14 cellular contexts compared by ENCODE assay signal in genomic region chr9:25003686-25004085, GRCh38.
A peak's percentile ranks its signal among the peaks of the same experiment; 100 is the strongest.
DNase-seq lines count a peak whose midpoint lies in the region; ATAC-seq and TF ChIP-seq lines count a peak whose summit lies in the region.
"Had no signal": no experiment of that assay in that cellular context is flagged by ENCODE, and none has a peak within 500 bp of the region (broad histone marks: within the 10 kb centered on the region; RNA-seq: fewer than 3 reads in every experiment).

No MANE protein-coding gene starts in this region.

- H3K4me1 ChIP-seq in OCI-LY7 (ENCODE audit: insufficient read depth, low read length, poor library complexity, severe bottlenecking): no peaks in the 10 kb centered on the region
- H3K4me1 ChIP-seq in upper lobe of right lung: no peaks in the 10 kb centered on the region
- H3K4me1 ChIP-seq: body of pancreas, left lung had no signal

- no peak overlapping the region for H2AFZ ChIP-seq in OCI-LY7 (ENCODE audit: low read length)

- POLR2A ChIA-PET in OCI-LY7 (lab: Charles Lee): no interaction called here

- H3K4me2 ChIP-seq in OCI-LY7 (ENCODE audit: low read length): no peak overlapping the region

- H3K79me2 ChIP-seq in OCI-LY7 (ENCODE audit: insufficient read depth, low read depth, low read length): no peaks in the 10 kb centered on the region

- ATAC-seq in GM18868 (IDR thresholded peaks at IDR 0.05; ENCODE audit: unreplicated experiment) (peak; percentile 82), HG02588 (IDR thresholded peaks at IDR 0.05; ENCODE audit: unreplicated experiment) (no peak), upper lobe of right lung (no peak)
- ATAC-seq: body of pancreas, left lung had no signal

- no peak overlapping the region for H3K4me3 ChIP-seq in OCI-LY7 (ENCODE audit: low read depth, low read length, poor library complexity, severe bottlenecking)
- no peak overlapping the region for H3K4me3 ChIP-seq in upper lobe of right lung
- H3K4me3 ChIP-seq: body of pancreas, dorsolateral prefrontal cortex, left lung had no signal

- intact Hi-C loops in OCI-LY7 (cut with micrococcal nuclease; ENCODE audit: unreplicated experiment): no loop called here
- intact Hi-C loops in upper lobe of right lung (cut with DNase I): no loop called here

- no peaks in the 10 kb centered on the region for H3K9me3 ChIP-seq in OCI-LY7 (ENCODE audit: low read length)
- H3K9me3 ChIP-seq in upper lobe of right lung: no peaks in the 10 kb centered on the region
- H3K9me3 ChIP-seq: body of pancreas, left lung had no signal

- CTCF ChIA-PET in OCI-LY7 (lab: Charles Lee; ENCODE audit: unreplicated experiment): no interaction called here

- BruUV-seq in OCI-LY7 (replicated peaks; lab: Mats Ljungman, UMichigan): no TSS peak

- no peaks in the 10 kb centered on the region for H3K27me3 ChIP-seq in upper lobe of right lung
- H3K27me3 ChIP-seq: body of pancreas, left lung had no signal

- no peaks in the 10 kb centered on the region for H3K9me2 ChIP-seq in OCI-LY7 (ENCODE audit: insufficient read depth, low read length)

- H4K20me1 ChIP-seq in OCI-LY7 (ENCODE audit: insufficient read depth, low read length): no peaks in the 10 kb centered on the region

- peak; percentile 19 for DNase-seq in OCI-LY7 (ENCODE audit: low spot score)
- peak; percentile 41 for DNase-seq in iPS DF 4.7 (ENCODE audit: extremely low read depth, low spot score)
- no peak for DNase-seq in COR-L47 (lab: John Stamatoyannopoulos, UW)
- DNase-seq in upper lobe of right lung: no peak
- DNase-seq in EL: no peak
- DNase-seq: activated naive CD4-positive, alpha-beta T cell treated with anti-CD3 and anti-CD28 coated beads, Interleukin-2, amount 10 ng/mL, durations not matched to agents 7 days and 5 days; body of pancreas; GF-D8; stimulated activated CD4-positive, alpha-beta T cell treated with anti-CD3 and anti-CD28 coated beads, Interleukin-12 subunit alpha, Interleukin-12 subunit beta, amount 100 ng/mL, for 4 hours had no signal

- TF ChIP-seq CTCF in 22Rv1 (IDR thresholded peaks at IDR 0.05) (peak; percentile 44), OCI-LY7 (conservative IDR thresholded peaks at IDR 0.05; ENCODE audit: low read length) (peak; percentile 66), upper lobe of right lung (IDR thresholded peaks at IDR 0.05) (no peak)

- H3K27ac ChIP-seq in 22Rv1: no peak overlapping the region
- no peak overlapping the region for H3K27ac ChIP-seq in OCI-LY7 (ENCODE audit: low read depth, low read length, poor library complexity, severe bottlenecking)
- H3K27ac ChIP-seq in upper lobe of right lung: no peak overlapping the region
- H3K27ac ChIP-seq: body of pancreas, dorsolateral prefrontal cortex, left lung had no signal

- H3K36me3 ChIP-seq in OCI-LY7 (ENCODE audit: insufficient read depth, low read length) (no peaks in the 10 kb centered on the region), upper lobe of right lung (no peaks in the 10 kb centered on the region)
- H3K36me3 ChIP-seq: left lung had no signal

Comparison
In these comparisons a context has a peak if more than half of its experiments do, and no peak if none do; other contexts are left out.
1. DNase-seq: peak in OCI-LY7 (single experiment) and iPS DF 4.7 (single experiment); none in COR-L47 (single experiment), upper lobe of right lung (single experiment) and EL (single experiment).